ENCODE assay signal across 29 cellular contexts in the genomic region with DNA sequence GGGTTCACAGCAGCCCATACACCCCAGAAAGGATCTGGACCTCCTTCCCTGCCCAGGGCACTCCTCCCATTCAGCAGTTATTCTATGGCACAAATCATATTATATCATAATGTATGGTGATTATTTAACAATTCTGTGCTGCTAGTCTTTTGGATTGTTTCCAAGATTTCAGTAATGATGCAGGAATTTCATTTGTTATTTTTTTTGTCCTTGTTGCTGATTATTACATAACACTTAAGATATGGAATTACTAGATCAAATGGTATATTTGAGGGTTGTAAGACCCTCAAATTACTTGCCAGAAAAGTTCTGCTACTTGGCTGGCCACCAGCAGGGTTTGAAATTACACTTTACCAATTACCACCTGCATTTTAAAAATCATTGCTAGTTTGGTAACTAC. TPM values are rescaled to one million over a fixed set of nuclear protein-coding genes. Genes with fewer than 3 reads are reported as not detected.
A peak's percentile ranks its signal among the peaks of the same experiment; 100 is the strongest.
DNase-seq lines count a peak whose midpoint lies in the region; FAIRE-seq and TF ChIP-seq lines count a peak whose summit lies in the region.
"Had no signal": no experiment of that assay in that cellular context is flagged by ENCODE, and none has a peak within 500 bp of the region (broad histone marks: within the 10 kb centered on the region; RNA-seq: fewer than 3 reads in every experiment).

No MANE protein-coding gene starts in this region.

- no peak overlapping the region for H3K4me3 Mint-ChIP-seq in activated CD4-positive, alpha-beta T cell treated with anti-CD3 and anti-CD28 coated beads, Interleukin-2, amount 10 ng/mL, durations not matched to agents 24 days and 14 days
- H3K4me3 Mint-ChIP-seq: activated naive CD4-positive, alpha-beta T cell treated with anti-CD3 and anti-CD28 coated beads, Interleukin-2, amount 50 U/mL, for 24 hours had no signal

- no peaks in the 10 kb centered on the region for H3K27me3 ChIP-seq in bronchial epithelial cell (ENCODE audit: control insufficient read depth, insufficient read depth, low read length)
- H3K27me3 ChIP-seq: stomach had no signal

- H3K4me3 ChIP-seq in AG10803 (ENCODE audit: low read length) (no peak overlapping the region), bronchial epithelial cell (ENCODE audit: low read depth, low read length) (no peak overlapping the region), fibroblast of pulmonary artery (replicated peaks; ENCODE audit: low read depth, low read length) (no peak overlapping the region)
- H3K4me3 ChIP-seq: left ventricle myocardium inferior, stomach had no signal

- FAIRE-seq in bronchial epithelial cell (lab: Jason Lieb, UNC): no peak
- FAIRE-seq: endometrium, keratinocyte, urothelium cell line had no signal

- no peaks in the 10 kb centered on the region for H3K27me3 Mint-ChIP-seq in activated CD4-positive, alpha-beta T cell treated with anti-CD3 and anti-CD28 coated beads, Interleukin-2, amount 10 ng/mL, durations not matched to agents 24 days and 14 days
- H3K27me3 Mint-ChIP-seq: activated naive CD4-positive, alpha-beta T cell treated with anti-CD3 and anti-CD28 coated beads, Interleukin-2, amount 50 U/mL, for 24 hours had no signal

- no peaks in the 10 kb centered on the region for H3K9me3 Mint-ChIP-seq in activated CD4-positive, alpha-beta T cell treated with anti-CD3 and anti-CD28 coated beads, Interleukin-2, amount 10 ng/mL, durations not matched to agents 24 days and 14 days
- H3K9me3 Mint-ChIP-seq: activated naive CD4-positive, alpha-beta T cell treated with anti-CD3 and anti-CD28 coated beads, Interleukin-2, amount 50 U/mL, for 24 hours had no signal

- no peak overlapping the region for H3K27ac Mint-ChIP-seq in activated CD4-positive, alpha-beta T cell treated with anti-CD3 and anti-CD28 coated beads, Interleukin-2, amount 10 ng/mL, durations not matched to agents 24 days and 14 days
- H3K27ac Mint-ChIP-seq: activated naive CD4-positive, alpha-beta T cell treated with anti-CD3 and anti-CD28 coated beads, Interleukin-2, amount 50 U/mL, for 24 hours had no signal

- intact Hi-C loops in activated CD4-positive, alpha-beta T cell treated with anti-CD3 and anti-CD28 coated beads, Interleukin-2, amount 10 ng/mL, durations not matched to agents 24 days and 14 days (cut with micrococcal nuclease): no loop called here

- H3K4me1 Mint-ChIP-seq in activated CD4-positive, alpha-beta T cell treated with anti-CD3 and anti-CD28 coated beads, Interleukin-2, amount 10 ng/mL, durations not matched to agents 24 days and 14 days: no peaks in the 10 kb centered on the region

- no peaks in the 10 kb centered on the region for H3K36me3 Mint-ChIP-seq in activated CD4-positive, alpha-beta T cell treated with anti-CD3 and anti-CD28 coated beads, Interleukin-2, amount 10 ng/mL, durations not matched to agents 24 days and 14 days (ENCODE audit: low read depth)

- DNase-seq in AG10803 (ENCODE audit: low read depth) (peak; percentile 11), NCI-H226 (peak; percentile 26), bronchial epithelial cell (ENCODE audit: low read depth) (peak; percentile 51), fibroblast of pulmonary artery (ENCODE audit: low read depth) (peak; percentile 64), AG08396 (ENCODE audit: low spot score) (no peak), dedifferentiated amniotic fluid mesenchymal stem cell (ENCODE audit: extremely low spot score) (no peak), NCI-H69 (lab: John Stamatoyannopoulos, UW) (no peak)
- DNase-seq in activated CD4-positive, alpha-beta T cell treated with anti-CD3 and anti-CD28 coated beads, Interleukin-2, amount 10 ng/mL, durations not matched to agents 24 days and 14 days: no peak
- DNase-seq: activated CD4-positive, alpha-beta T cell treated with anti-CD3 and anti-CD28 coated beads for 4 hours; KG1; left ventricle myocardium inferior; MM.1S; NCI-H2029; NCI-H526; posterior cingulate gyrus; right cardiac atrium; Right ventricle myocardium superior; stimulated activated CD4-positive, alpha-beta T cell treated with anti-CD3 and anti-CD28 coated beads, Interleukin-2, amount 100 ng/mL, for 48 hours; stomach had no signal

- H3K36me3 ChIP-seq in bronchial epithelial cell (ENCODE audit: control insufficient read depth, insufficient read depth, low read length): no peaks in the 10 kb centered on the region

- TF ChIP-seq CTCF in AG10803 (conservative IDR thresholded peaks at IDR 0.05; ENCODE audit: low read length) (no peak), bronchial epithelial cell (IDR thresholded peaks at IDR 0.05; ENCODE audit: insufficient read depth, low read length, severe bottlenecking) (no peak), fibroblast of pulmonary artery (IDR thresholded peaks at IDR 0.05; ENCODE audit: low read length, missing control alignments) (no peak)

RNA-seq across cellular contexts. Expression of gene QDPR, which starts 36.4 kb away (rescaled TPM):
- total RNA-seq in bronchial epithelial cell: 20.5 and 22.6 TPM in 2 replicates
- 31.8 and 34.4 TPM in 2 replicates for total RNA-seq in activated CD4-positive, alpha-beta T cell treated with anti-CD3 and anti-CD28 coated beads, Interleukin-2, amount 10 ng/mL, durations not matched to agents 24 days and 14 days

RNA-seq across cellular contexts. Expression of gene CLRN2, which starts 39.5 kb away (rescaled TPM):
- total RNA-seq in bronchial epithelial cell: not detected in 2 replicates
- not detected in 2 replicates for total RNA-seq in activated CD4-positive, alpha-beta T cell treated with anti-CD3 and anti-CD28 coated beads, Interleukin-2, amount 10 ng/mL, durations not matched to agents 24 days and 14 days
- total RNA-seq: A172, cardiac septum, dermis microvascular lymphatic vessel endothelial cell, HT1080, left ventricle myocardium inferior, mesenteric fat pad, myocyte, right cardiac atrium, Right ventricle myocardium superior, stomach had no signal

Comparison
In these comparisons a context has a peak if more than half of its experiments do, and no peak if none do; other contexts are left out.
1. DNase-seq: peak in AG10803 (single experiment), NCI-H226 (single experiment), bronchial epithelial cell (single experiment) and fibroblast of pulmonary artery (single experiment); none in AG08396 (single experiment), dedifferentiated amniotic fluid mesenchymal stem cell (single experiment), activated CD4-positive, alpha-beta T cell treated with anti-CD3 and anti-CD28 coated beads, Interleukin-2, amount 10 ng/mL, durations not matched to agents 24 days and 14 days (single experiment) and NCI-H69 (single experiment).